8 cellular contexts compared by ENCODE assay signal in genomic region chr6:109483744-109484075, GRCh38. TPM values are rescaled to one million over a fixed set of nuclear protein-coding genes. Genes with fewer than 3 reads are reported as not detected.
DNase-seq lines count a peak whose midpoint lies in the region; ATAC-seq and TF ChIP-seq lines count a peak whose summit lies in the region.

No MANE protein-coding gene starts in this region.

- POLR2A ChIA-PET in activated CD4-positive, alpha-beta memory T cell treated with anti-CD3 and anti-CD28 coated beads for 36 hours (lab: Charles Lee), result no interaction called here

- H3K36me3 Mint-ChIP-seq in stimulated activated naive CD8-positive, alpha-beta T cell treated with anti-CD3 and anti-CD28 coated beads, Interleukin-15, Interleukin-2, amounts not matched to agents 100 ng/mL and 50 ng/mL, for 24 hours (ENCODE audit: low read depth), result peaks cover 31% of the 10 kb centered on the region
- H3K36me3 Mint-ChIP-seq in activated CD4-positive, alpha-beta memory T cell treated with anti-CD3 and anti-CD28 coated beads for 36 hours, result peaks cover 27% of the 10 kb centered on the region

- no peak for TF ChIP-seq CTCF in kidney epithelial cell (IDR thresholded peaks at IDR 0.05; ENCODE audit: insufficient read depth, low read length, poor library complexity, severe bottlenecking)
- TF ChIP-seq CTCF in tibial artery (IDR thresholded peaks at IDR 0.05), result no peak

- CTCF ChIA-PET in activated CD4-positive, alpha-beta memory T cell treated with anti-CD3 and anti-CD28 coated beads for 36 hours (lab: Charles Lee), result interaction anchor here (1.8 kb wide), 1 partner anchor 556 kb away, joined by 5 read pairs; no protein-coding TSS in a partner anchor

- peak overlapping the region; percentile 9 for H3K27ac Mint-ChIP-seq in stimulated activated naive CD8-positive, alpha-beta T cell treated with anti-CD3 and anti-CD28 coated beads, Interleukin-15, Interleukin-2, amounts not matched to agents 100 ng/mL and 50 ng/mL, for 24 hours
- H3K27ac Mint-ChIP-seq in activated CD4-positive, alpha-beta memory T cell treated with anti-CD3 and anti-CD28 coated beads for 36 hours, result peak overlapping the region; percentile 44

- peak overlapping the region; percentile 76 for H3K4me3 Mint-ChIP-seq in stimulated activated naive CD8-positive, alpha-beta T cell treated with anti-CD3 and anti-CD28 coated beads, Interleukin-15, Interleukin-2, amounts not matched to agents 100 ng/mL and 50 ng/mL, for 24 hours
- peak overlapping the region; percentile 65 for H3K4me3 Mint-ChIP-seq in activated CD4-positive, alpha-beta memory T cell treated with anti-CD3 and anti-CD28 coated beads for 36 hours

- no peaks in the 10 kb centered on the region for H3K9me3 ChIP-seq in tibial artery

- intact Hi-C loops in activated CD4-positive, alpha-beta memory T cell treated with anti-CD3 and anti-CD28 coated beads for 36 hours (cut with micrococcal nuclease), result loop anchor here (1.0 to 10.0 kb wide), 10 partner anchors 8 to 1529 kb away; partner anchors contain the start of genes CDC40, CEP57L1, PPIL6 and SEC63
- intact Hi-C loops in tibial artery (cut with DNase I; ENCODE audit: low total_unique reads), result loop anchor here (2.0 kb wide), 2 partner anchors 29 to 101 kb away; partner anchors contain the start of genes CD164 and MICAL1

- peaks cover 46% of the 10 kb centered on the region for H3K4me1 Mint-ChIP-seq in stimulated activated naive CD8-positive, alpha-beta T cell treated with anti-CD3 and anti-CD28 coated beads, Interleukin-15, Interleukin-2, amounts not matched to agents 100 ng/mL and 50 ng/mL, for 24 hours (ENCODE audit: low read depth)
- H3K4me1 Mint-ChIP-seq in activated CD4-positive, alpha-beta memory T cell treated with anti-CD3 and anti-CD28 coated beads for 36 hours (ENCODE audit: low read depth), result peaks cover 42% of the 10 kb centered on the region

- DNase-seq in stimulated activated naive CD8-positive, alpha-beta T cell treated with anti-CD3 and anti-CD28 coated beads, Interleukin-15, Interleukin-2, amounts not matched to agents 100 U/mL and 50 U/mL, for 24 hours, result no peak
- DNase-seq in activated CD4-positive, alpha-beta memory T cell treated with anti-CD3 and anti-CD28 coated beads for 36 hours, result no peak
- DNase-seq in kidney epithelial cell (ENCODE audit: low read depth), result no peak
- no peak for DNase-seq in tibial artery
- DNase-seq in cerebellum (ENCODE audit: low spot score), result no peak
- DNase-seq in dermis blood vessel endothelial cell, result no peak

- H3K27ac ChIP-seq in tibial artery, result peak overlapping the region; percentile 71 to 92

- H3K36me3 ChIP-seq in kidney epithelial cell (ENCODE audit: control insufficient read depth, insufficient read depth, low read length), result peaks cover 1% of the 10 kb centered on the region
- H3K36me3 ChIP-seq in tibial artery, result no peaks in the 10 kb centered on the region

- H3K4me1 ChIP-seq in tibial artery, result peaks cover 0 to 45% (median 29%) of the 10 kb centered on the region in 4 donors

- H3K27me3 Mint-ChIP-seq in stimulated activated naive CD8-positive, alpha-beta T cell treated with anti-CD3 and anti-CD28 coated beads, Interleukin-15, Interleukin-2, amounts not matched to agents 100 ng/mL and 50 ng/mL, for 24 hours, result no peaks in the 10 kb centered on the region
- H3K27me3 Mint-ChIP-seq in activated CD4-positive, alpha-beta memory T cell treated with anti-CD3 and anti-CD28 coated beads for 36 hours, result no peaks in the 10 kb centered on the region

- ATAC-seq in stimulated activated naive CD8-positive, alpha-beta T cell treated with anti-CD3 and anti-CD28 coated beads, Interleukin-15, Interleukin-2, amounts not matched to agents 100 U/mL and 50 U/mL, for 24 hours, result no peak
- ATAC-seq in GM21526 (IDR thresholded peaks at IDR 0.05; ENCODE audit: low FRiP score, unreplicated experiment), result no peak

- H3K9me3 Mint-ChIP-seq in stimulated activated naive CD8-positive, alpha-beta T cell treated with anti-CD3 and anti-CD28 coated beads, Interleukin-15, Interleukin-2, amounts not matched to agents 100 ng/mL and 50 ng/mL, for 24 hours, result no peaks in the 10 kb centered on the region
- H3K9me3 Mint-ChIP-seq in activated CD4-positive, alpha-beta memory T cell treated with anti-CD3 and anti-CD28 coated beads for 36 hours, result no peaks in the 10 kb centered on the region

- H3K27me3 ChIP-seq in kidney epithelial cell (ENCODE audit: control insufficient read depth, insufficient read depth, low read length) (no peaks in the 10 kb centered on the region), tibial artery (no peaks in the 10 kb centered on the region)

- peak overlapping the region; percentile 54 for H3K4me3 ChIP-seq in kidney epithelial cell (ENCODE audit: low read depth, low read length)
- peak overlapping the region; percentile 99 for H3K4me3 ChIP-seq in tibial artery

RNA-seq across cellular contexts. Expression of gene ZBTB24, which starts 0.7 kb away (rescaled TPM):
- total RNA-seq in activated CD4-positive, alpha-beta memory T cell treated with anti-CD3 and anti-CD28 coated beads for 36 hours, result 10 to 100 TPM; 10.9 to 11.8 TPM
- 7.7 and 10.9 TPM in 2 replicates for total RNA-seq in kidney epithelial cell
- total RNA-seq in cerebellum, result 9.8 TPM
- 6.9 and 7.5 TPM in 2 replicates for total RNA-seq in dermis blood vessel endothelial cell

RNA-seq across cellular contexts. Expression of gene MICAL1, which starts 28.1 kb away (rescaled TPM):
- total RNA-seq in activated CD4-positive, alpha-beta memory T cell treated with anti-CD3 and anti-CD28 coated beads for 36 hours, result 10 to 100 TPM; 39.4 to 45.0 TPM
- total RNA-seq in kidney epithelial cell (52.3 and 53.6 TPM in 2 replicates), cerebellum (23.7 TPM), dermis blood vessel endothelial cell (17.8 and 22.8 TPM in 2 replicates)

RNA-seq across cellular contexts. Expression of gene SMPD2, which starts 43.2 kb away (rescaled TPM):
- total RNA-seq in activated CD4-positive, alpha-beta memory T cell treated with anti-CD3 and anti-CD28 coated beads for 36 hours, result 1 to 10 TPM; 9.7 TPM
- total RNA-seq in kidney epithelial cell (12.0 and 17.0 TPM in 2 replicates), cerebellum (6.4 TPM), dermis blood vessel endothelial cell (9.9 and 12.6 TPM in 2 replicates)

RNA-seq across cellular contexts. Expression of gene PPIL6, which starts 43.3 kb away (rescaled TPM):
- total RNA-seq in activated CD4-positive, alpha-beta memory T cell treated with anti-CD3 and anti-CD28 coated beads for 36 hours, result under 1 TPM; 0.43 to 0.46 TPM
- 1.6 and 4.7 TPM in 2 replicates for total RNA-seq in kidney epithelial cell
- total RNA-seq in cerebellum, result 14.5 TPM
- 0.34 and 0.65 TPM in 2 replicates for total RNA-seq in dermis blood vessel endothelial cell
